ENCODE assay signal across 14 cellular contexts in the genomic region with DNA sequence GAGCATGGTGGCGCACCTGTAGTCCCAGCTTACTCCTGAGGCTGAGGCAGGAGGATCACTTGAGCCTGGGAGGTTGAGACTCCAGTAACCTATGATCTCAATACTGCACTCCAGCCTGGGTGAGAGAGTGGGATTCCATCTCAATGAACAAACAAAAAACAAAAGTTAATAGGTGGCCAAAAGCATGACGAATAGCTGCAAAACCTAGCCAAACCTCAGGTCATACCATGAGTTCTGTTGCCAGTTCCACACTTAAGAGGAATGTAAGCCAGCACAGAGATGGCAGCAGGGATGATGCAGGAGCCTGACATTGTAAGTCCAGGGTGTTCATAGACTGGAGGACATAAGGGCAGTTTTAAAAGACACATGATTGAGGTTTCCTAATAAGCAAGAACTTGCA. TPM values are rescaled to one million over a fixed set of nuclear protein-coding genes. Genes with fewer than 3 reads are reported as not detected.
DNase-seq lines count a peak whose midpoint lies in the region; ATAC-seq and TF ChIP-seq lines count a peak whose summit lies in the region.
"Had no signal": no experiment of that assay in that cellular context is flagged by ENCODE, and none has a peak within 500 bp of the region (broad histone marks: within the 10 kb centered on the region; RNA-seq: fewer than 3 reads in every experiment).

No MANE protein-coding gene starts in this region.

- H3K4me2 ChIP-seq in neural progenitor cell = no peak overlapping the region

- H3K36me3 Mint-ChIP-seq in HFFc6 (ENCODE audit: low read depth) (no peaks in the 10 kb centered on the region), neural progenitor cell (no peaks in the 10 kb centered on the region)
- H3K36me3 Mint-ChIP-seq: activated naive CD8-positive, alpha-beta T cell treated with anti-CD3 and anti-CD28 coated beads, Interleukin-2, amount 10 ng/mL, durations not matched to agents 7 days and 5 days; IgD-negative memory B cell had no signal

- ATAC-seq in HG03432 (IDR thresholded peaks at IDR 0.05; ENCODE audit: unreplicated experiment) (no peak), GM21717 (IDR thresholded peaks at IDR 0.05; ENCODE audit: unreplicated experiment) (no peak)
- ATAC-seq: Panc1, right lobe of liver had no signal

- H3K4me3 Mint-ChIP-seq in HFFc6 (no peak overlapping the region), neural progenitor cell (no peak overlapping the region)
- H3K4me3 Mint-ChIP-seq: activated naive CD8-positive, alpha-beta T cell treated with anti-CD3 and anti-CD28 coated beads, Interleukin-2, amount 10 ng/mL, durations not matched to agents 7 days and 5 days; CD14-positive monocyte; IgD-negative memory B cell had no signal

- H3F3A ChIP-seq in neural progenitor cell (ENCODE audit: low read depth) = no peaks in the 10 kb centered on the region

- no peaks in the 10 kb centered on the region for H3K36me3 ChIP-seq in neural progenitor cell
- H3K36me3 ChIP-seq: right lobe of liver had no signal

- no peaks in the 10 kb centered on the region for H3K9me3 ChIP-seq in neural progenitor cell (ENCODE audit: low read depth)
- H3K9me3 ChIP-seq: right lobe of liver had no signal

- H3K27me3 ChIP-seq in neural progenitor cell = no peaks in the 10 kb centered on the region
- H3K27me3 ChIP-seq: right lobe of liver had no signal

- TF ChIP-seq CTCF in HFFc6 (IDR thresholded peaks at IDR 0.05) = no peak
- no peak for TF ChIP-seq CTCF in foreskin fibroblast (IDR thresholded peaks at IDR 0.05; ENCODE audit: low read depth, low read length)
- TF ChIP-seq CTCF in neural progenitor cell (IDR thresholded peaks at IDR 0.05) = no peak

- no peaks in the 10 kb centered on the region for H3K79me2 ChIP-seq in neural progenitor cell (ENCODE audit: low read depth)

- H3K4me1 ChIP-seq in neural progenitor cell = no peaks in the 10 kb centered on the region
- H3K4me1 ChIP-seq: right lobe of liver had no signal

- peaks cover 35% of the 10 kb centered on the region for H3K4me1 Mint-ChIP-seq in HFFc6 (ENCODE audit: low read depth)
- H3K4me1 Mint-ChIP-seq in neural progenitor cell = peaks cover 7% of the 10 kb centered on the region

- no peak overlapping the region for H3K27ac ChIP-seq in neural progenitor cell
- H3K27ac ChIP-seq: right lobe of liver had no signal

- DNase-seq in HFFc6 = peak; percentile 52
- DNase-seq in astrocyte of the hippocampus (ENCODE audit: low read depth, low spot score) = peak; percentile 85
- DNase-seq in foreskin fibroblast = peak; percentile 16 to 31
- no peak for DNase-seq in neural progenitor cell (ENCODE audit: low spot score)
- no peak for DNase-seq in NCI-H2029 (lab: John Stamatoyannopoulos, UW)
- DNase-seq: activated naive CD8-positive, alpha-beta T cell treated with anti-CD3 and anti-CD28 coated beads, Interleukin-2, amount 10 ng/mL, durations not matched to agents 7 days and 5 days; NCI-H748 treated with DMSO at 0.1 percent for 48 hours; right lobe of liver; stimulated activated CD4-positive, alpha-beta T cell treated with anti-CD3 and anti-CD28 coated beads, Interleukin-2, amount 100 ng/mL, for 24 hours had no signal

- H3K9ac ChIP-seq in neural progenitor cell = no peak overlapping the region

- no peaks in the 10 kb centered on the region for H4K20me1 ChIP-seq in neural progenitor cell (ENCODE audit: low read depth)

- H3K27ac Mint-ChIP-seq in HFFc6 = peak overlapping the region; percentile 8; the same call in 1 of the 2 replicates
- no peak overlapping the region for H3K27ac Mint-ChIP-seq in neural progenitor cell
- H3K27ac Mint-ChIP-seq: activated naive CD8-positive, alpha-beta T cell treated with anti-CD3 and anti-CD28 coated beads, Interleukin-2, amount 10 ng/mL, durations not matched to agents 7 days and 5 days; IgD-negative memory B cell had no signal

- H3K4me3 ChIP-seq in foreskin fibroblast (ENCODE audit: low read depth in 1 of 2, low read length in 2 of 2) = no peak overlapping the region
- H3K4me3 ChIP-seq in neural progenitor cell = no peak overlapping the region
- H3K4me3 ChIP-seq: right lobe of liver had no signal

- H3K9me3 Mint-ChIP-seq in HFFc6 (no peaks in the 10 kb centered on the region), neural progenitor cell (no peaks in the 10 kb centered on the region)
- H3K9me3 Mint-ChIP-seq: activated naive CD8-positive, alpha-beta T cell treated with anti-CD3 and anti-CD28 coated beads, Interleukin-2, amount 10 ng/mL, durations not matched to agents 7 days and 5 days; CD14-positive monocyte; IgD-negative memory B cell had no signal

- H2AFZ ChIP-seq in neural progenitor cell (replicated peaks) = no peak overlapping the region

- H3K27me3 Mint-ChIP-seq in HFFc6 (ENCODE audit: insufficient read depth) = no peaks in the 10 kb centered on the region; the same call in none of the 2 replicates
- H3K27me3 Mint-ChIP-seq in neural progenitor cell (ENCODE audit: insufficient read depth, low read depth) = peaks cover 10% of the 10 kb centered on the region
- H3K27me3 Mint-ChIP-seq: activated naive CD8-positive, alpha-beta T cell treated with anti-CD3 and anti-CD28 coated beads, Interleukin-2, amount 10 ng/mL, durations not matched to agents 7 days and 5 days had no signal

RNA-seq across cellular contexts. Expression of a gene that starts 55.3 kb away (rescaled TPM):
- 1 to 10 TPM; 2.6 to 6.7 (median 3.4) TPM for total RNA-seq in HFFc6 (2021; fragmentation: NEBNext Ultra II Directional; extraction: Animal tissue kit (Norgen Biotek cat#: 25700))
- 3.7 and 10.3 TPM in 2 replicates for total RNA-seq in neural progenitor cell (ENCODE audit: low replicate concordance)

Comparison
In these comparisons a context has a peak if more than half of its experiments do, and no peak if none do; other contexts are left out.
1. DNase-seq: peak in HFFc6 (single experiment), astrocyte of the hippocampus (single experiment) and foreskin fibroblast (2 of 2); none in neural progenitor cell (single experiment) and NCI-H2029 (single experiment).